Comparison of ENCODE assay signal across 30 cellular contexts in the genomic region with DNA sequence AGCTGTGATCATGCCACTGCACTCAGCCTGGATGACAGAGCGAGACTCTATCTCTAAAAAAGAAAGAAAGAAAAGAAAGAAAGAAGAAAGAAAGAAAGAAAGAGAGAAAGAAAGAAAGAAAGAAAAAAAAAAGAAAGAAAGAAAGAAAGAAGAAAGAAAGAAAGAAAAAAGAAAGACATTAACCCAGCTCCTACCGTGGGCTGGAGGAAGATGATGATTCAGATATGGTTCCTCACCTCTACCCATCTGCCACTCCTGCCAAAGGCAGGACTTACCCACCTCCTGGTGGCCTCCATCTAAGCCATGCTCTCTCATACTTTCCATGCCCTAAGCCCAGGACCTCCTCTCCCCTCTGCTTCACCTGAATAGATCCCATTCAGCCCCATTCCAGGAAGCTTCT.
"Had no signal": no experiment of that assay in that cellular context is flagged by ENCODE, and none has a peak within 500 bp of the region (broad histone marks: within the 10 kb centered on the region; RNA-seq: fewer than 3 reads in every experiment).

No MANE protein-coding gene starts in this region.

- H3K4me3 ChIP-seq: dorsolateral prefrontal cortex, gastrocnemius medialis, lower lobe of right lung, mucosa of descending colon, prostate gland, right atrium auricular region, smooth muscle cell, stomach, thyroid gland, vagina had no signal

- H3K79me2 ChIP-seq: parathyroid adenoma had no signal

- H3K4me1 ChIP-seq: gastrocnemius medialis, lower lobe of right lung, parathyroid adenoma, prostate gland, right atrium auricular region, stomach, thyroid gland, vagina had no signal

- H3K9me3 Mint-ChIP-seq: natural killer cell treated with Interleukin-12 subunit alpha and Interleukin-12 subunit beta and Interleukin-15 and Interleukin-18, amount 100 ng/mL, for 72 hours had no signal

- H3K27me3 ChIP-seq: thyroid gland, vagina had no signal

- H3K27ac Mint-ChIP-seq: endodermal cell; memory B cell; mesothelial cell of epicardium; natural killer cell treated with Interleukin-12 subunit alpha and Interleukin-12 subunit beta and Interleukin-15 and Interleukin-18, amount 100 ng/mL, for 72 hours; stimulated activated memory B cell treated with anti-CD40 and anti-IgM and Interleukin-4, amounts not matched to agents 10 μg/mL and 1 μg/mL and 100 μg/mL, for 72 hours had no signal

- H2AFZ ChIP-seq: parathyroid adenoma had no signal

- H3K4me3 Mint-ChIP-seq: endodermal cell; memory B cell; mesothelial cell of epicardium; naive B cell; natural killer cell treated with Interleukin-12 subunit alpha and Interleukin-12 subunit beta and Interleukin-15 and Interleukin-18, amount 100 ng/mL, for 72 hours; neural crest cell; stimulated activated memory B cell treated with anti-CD40 and anti-IgM and Interleukin-4, amounts not matched to agents 10 μg/mL and 1 μg/mL and 100 μg/mL, for 72 hours had no signal

- H3K9me3 ChIP-seq: gastrocnemius medialis, lower lobe of right lung, mucosa of descending colon, prostate gland, thyroid gland, vagina had no signal

- H3K4me1 Mint-ChIP-seq: memory B cell; naive B cell; neural crest cell; stimulated activated memory B cell treated with anti-CD40 and anti-IgM and Interleukin-4, amounts not matched to agents 10 μg/mL and 1 μg/mL and 100 μg/mL, for 72 hours had no signal

- H3K4me2 ChIP-seq: smooth muscle cell had no signal

- FAIRE-seq: colon, keratinocyte had no signal

- H3K9ac ChIP-seq: parathyroid adenoma had no signal

- ATAC-seq: esophagus mucosa; gastrocnemius medialis; left ventricle myocardium superior; lower lobe of right lung; mucosa of descending colon; natural killer cell treated with Interleukin-12 subunit alpha and Interleukin-12 subunit beta and Interleukin-15 and Interleukin-18, amount 100 ng/mL, for 72 hours; sciatic nerve; stimulated activated memory B cell treated with anti-CD40 and anti-IgM and Interleukin-4, amounts not matched to agents 10 μg/mL and 1 μg/mL and 100 μg/mL, for 72 hours had no signal

- H3K36me3 ChIP-seq: gastrocnemius medialis, lower lobe of right lung, prostate gland, right atrium auricular region, stomach, thyroid gland, vagina had no signal

- DNase-seq: dorsolateral prefrontal cortex; effector CD4-positive, alpha-beta T cell; endodermal cell; foreskin fibroblast; gastrocnemius medialis; head of caudate nucleus; left ventricle myocardium superior; lower lobe of right lung; mucosa of descending colon; naive B cell; stimulated activated CD4-positive, alpha-beta T cell treated with anti-CD3 and anti-CD28 coated beads, Interleukin-2, amount 100 ng/mL, for 24 hours; stimulated activated CD4-positive, alpha-beta T cell treated with anti-CD3 and anti-CD28 coated beads, Interleukin-4, amount 100 ng/mL, for 24 hours; stomach; thyroid gland; trophoblast cell had no signal

- H3K36me3 Mint-ChIP-seq: mesothelial cell of epicardium; naive B cell; natural killer cell treated with Interleukin-12 subunit alpha and Interleukin-12 subunit beta and Interleukin-15 and Interleukin-18, amount 100 ng/mL, for 72 hours; stimulated activated memory B cell treated with anti-CD40 and anti-IgM and Interleukin-4, amounts not matched to agents 10 μg/mL and 1 μg/mL and 100 μg/mL, for 72 hours had no signal

- H3K27ac ChIP-seq: dorsolateral prefrontal cortex, epithelial cell of prostate, gastrocnemius medialis, lower lobe of right lung, parathyroid adenoma, prostate gland, right atrium auricular region, stomach, thyroid gland, vagina had no signal
